ENCODE assay signal across 12 cellular contexts in genomic region chr9:107883496-107884120, GRCh38.
A peak's percentile ranks its signal among the peaks of the same experiment; 100 is the strongest.
DNase-seq lines count a peak whose midpoint lies in the region; ATAC-seq and TF ChIP-seq lines count a peak whose summit lies in the region.
"Had no signal": no experiment of that assay in that cellular context is flagged by ENCODE, and none has a peak within 500 bp of the region (broad histone marks: within the 10 kb centered on the region; RNA-seq: fewer than 3 reads in every experiment).

No MANE protein-coding gene starts in this region.

- H3K36me3 Mint-ChIP-seq in activated CD4-positive, alpha-beta T cell treated with anti-CD3 and anti-CD28 coated beads, Interleukin-2, amount 10 ng/mL, durations not matched to agents 7 days and 5 days (ENCODE audit: low read depth): no peaks in the 10 kb centered on the region
- no peaks in the 10 kb centered on the region for H3K36me3 Mint-ChIP-seq in activated naive CD4-positive, alpha-beta T cell treated with anti-CD3 and anti-CD28 coated beads, Interleukin-2, amount 50 U/mL, for 72 hours

- POLR2A ChIA-PET in activated CD4-positive, alpha-beta T cell treated with anti-CD3 and anti-CD28 coated beads, Interleukin-2, amount 10 ng/mL, durations not matched to agents 7 days and 5 days (lab: Charles Lee): no interaction called here

- H3K4me1 Mint-ChIP-seq in activated CD4-positive, alpha-beta T cell treated with anti-CD3 and anti-CD28 coated beads, Interleukin-2, amount 10 ng/mL, durations not matched to agents 7 days and 5 days: no peaks in the 10 kb centered on the region

- peak; percentile 97 for ATAC-seq in GM18505 (IDR thresholded peaks at IDR 0.05; ENCODE audit: unreplicated experiment)
- peak; percentile 95 for ATAC-seq in GM21423 (IDR thresholded peaks at IDR 0.05; ENCODE audit: unreplicated experiment)
- peak; percentile 81 for ATAC-seq in HG03135 (IDR thresholded peaks at IDR 0.05; ENCODE audit: unreplicated experiment)
- ATAC-seq in activated naive CD4-positive, alpha-beta T cell treated with anti-CD3 and anti-CD28 coated beads, Interleukin-2, amount 50 U/mL, for 72 hours: no peak
- ATAC-seq: left lobe of liver had no signal

- H3K27ac Mint-ChIP-seq in activated CD4-positive, alpha-beta T cell treated with anti-CD3 and anti-CD28 coated beads, Interleukin-2, amount 10 ng/mL, durations not matched to agents 7 days and 5 days: no peak overlapping the region
- no peak overlapping the region for H3K27ac Mint-ChIP-seq in activated naive CD4-positive, alpha-beta T cell treated with anti-CD3 and anti-CD28 coated beads, Interleukin-2, amount 50 U/mL, for 72 hours

- H3K4me3 Mint-ChIP-seq in activated CD4-positive, alpha-beta T cell treated with anti-CD3 and anti-CD28 coated beads, Interleukin-2, amount 10 ng/mL, durations not matched to agents 7 days and 5 days: no peak overlapping the region

- CTCF ChIA-PET in activated CD4-positive, alpha-beta T cell treated with anti-CD3 and anti-CD28 coated beads, Interleukin-2, amount 10 ng/mL, durations not matched to agents 7 days and 5 days (lab: Charles Lee): no interaction called here

- no peak for TF ChIP-seq POLR2A in GM18505 (IDR thresholded peaks at IDR 0.05; ENCODE audit: borderline replicate concordance, extremely low read depth, insufficient read depth, insufficient read length)

- no peaks in the 10 kb centered on the region for H3K27me3 Mint-ChIP-seq in activated CD4-positive, alpha-beta T cell treated with anti-CD3 and anti-CD28 coated beads, Interleukin-2, amount 10 ng/mL, durations not matched to agents 7 days and 5 days

- DNase-seq in glomerular visceral epithelial cell (ENCODE audit: extremely low spot score) (peak; percentile 14), hypothalamus (lab: John Stamatoyannopoulos, UW) (no peak), HT-29 (ENCODE audit: low spot score) (no peak)
- no peak for DNase-seq in activated CD4-positive, alpha-beta T cell treated with anti-CD3 and anti-CD28 coated beads, Interleukin-2, amount 10 ng/mL, durations not matched to agents 7 days and 5 days
- no peak for DNase-seq in activated naive CD4-positive, alpha-beta T cell treated with anti-CD3 and anti-CD28 coated beads, Interleukin-2, amount 50 U/mL, for 72 hours (ENCODE audit: low spot score in 2 of 2)
- DNase-seq: esophagus squamous epithelium, NCI-H510A, WERI-Rb-1 had no signal

- peaks cover 2% of the 10 kb centered on the region for H3K9me3 Mint-ChIP-seq in activated CD4-positive, alpha-beta T cell treated with anti-CD3 and anti-CD28 coated beads, Interleukin-2, amount 10 ng/mL, durations not matched to agents 7 days and 5 days
- peaks cover 6 to 14% of the 10 kb centered on the region in 2 donors for H3K9me3 Mint-ChIP-seq in activated naive CD4-positive, alpha-beta T cell treated with anti-CD3 and anti-CD28 coated beads, Interleukin-2, amount 50 U/mL, for 72 hours

Comparison
In these comparisons a context has a peak if more than half of its experiments do, and no peak if none do; other contexts are left out.
1. ATAC-seq: peak in GM18505 (single experiment), GM21423 (single experiment) and HG03135 (single experiment); none in activated naive CD4-positive, alpha-beta T cell treated with anti-CD3 and anti-CD28 coated beads, Interleukin-2, amount 50 U/mL, for 72 hours (0 of 2).